14 cellular contexts compared by ENCODE assay signal in genomic region chr1:216034506-216034905, GRCh38.
DNase-seq lines count a peak whose midpoint lies in the region; ATAC-seq, FAIRE-seq and TF ChIP-seq lines count a peak whose summit lies in the region.
"Had no signal": no experiment of that assay in that cellular context is flagged by ENCODE, and none has a peak within 500 bp of the region (broad histone marks: within the 10 kb centered on the region; RNA-seq: fewer than 3 reads in every experiment).

No MANE protein-coding gene starts in this region.

- H2AFZ ChIP-seq in PC-3 (ENCODE audit: low read length) = no peak overlapping the region
- H2AFZ ChIP-seq in keratinocyte (ENCODE audit: control insufficient read depth, low read length) = no peak overlapping the region

- H3K36me3 ChIP-seq in PC-3 (ENCODE audit: low read depth, low read length) = no peaks in the 10 kb centered on the region
- H3K36me3 ChIP-seq in keratinocyte (ENCODE audit: control insufficient read depth in 2 of 2, extremely low read depth in 1 of 2, insufficient read depth in 2 of 2, low read length in 2 of 2) = no peaks in the 10 kb centered on the region
- H3K36me3 ChIP-seq in ovary = no peaks in the 10 kb centered on the region

- H3K9me1 ChIP-seq in keratinocyte (ENCODE audit: control insufficient read depth, extremely low read depth, insufficient read depth, low read length) = no peaks in the 10 kb centered on the region

- 57 to 66% (median 59%) methylated on average over 3 of the region's 3 CpGs for WGBS in ovary, 3 donors

- H3K9ac ChIP-seq in PC-3 (ENCODE audit: low read length) (no peak overlapping the region), keratinocyte (ENCODE audit: control insufficient read depth, extremely low read depth, insufficient read depth, low read length) (no peak overlapping the region)

- no peak overlapping the region for H3K4me3 Mint-ChIP-seq in activated T-cell treated with anti-CD3 and anti-CD28 coated beads, Interleukin-2, amount 50 U/mL, for 4 hours
- H3K4me3 Mint-ChIP-seq: mesothelial cell of epicardium had no signal

- DNase-seq in COLO668 (lab: John Stamatoyannopoulos, UW; ENCODE audit: unreplicated experiment) = peak; percentile 10
- DNase-seq in HCEC 1CT = peak; percentile 32
- peak; percentile 60 for DNase-seq in PC-3
- no peak for DNase-seq in keratinocyte (ENCODE audit: low read depth, low spot score)
- DNase-seq in ovary = no peak
- no peak for DNase-seq in sciatic nerve (ENCODE audit: low spot score)
- no peak for DNase-seq in activated T-cell treated with anti-CD3 and anti-CD28 coated beads, Interleukin-2, amount 50 U/mL, for 4 hours
- no peak for DNase-seq in NCI-H524 treated with DMSO at 0.1 percent for 48 hours (lab: John Stamatoyannopoulos, UW)
- DNase-seq: COR-L47; NCI-H146; stimulated activated CD4-positive, alpha-beta T cell treated with anti-CD3 and anti-CD28 coated beads, Interleukin-1b, Interleukin-23, amount 100 ng/mL, for 48 hours had no signal

- no TSS peak for BruUV-seq in PC-3 (replicated peaks; lab: Mats Ljungman, UMichigan)

- TF ChIP-seq POLR2A in ovary (IDR thresholded peaks at IDR 0.05) = no peak

- H3K9me3 ChIP-seq in PC-3 (ENCODE audit: low read length) (no peaks in the 10 kb centered on the region), keratinocyte (ENCODE audit: control insufficient read depth, low read depth, low read length) (no peaks in the 10 kb centered on the region), ovary (no peaks in the 10 kb centered on the region)

- H3K27me3 Mint-ChIP-seq in activated T-cell treated with anti-CD3 and anti-CD28 coated beads, Interleukin-2, amount 50 U/mL, for 4 hours (ENCODE audit: low read depth) = no peaks in the 10 kb centered on the region

- H3K27ac ChIP-seq in PC-3 (ENCODE audit: low read length) (no peak overlapping the region), keratinocyte (ENCODE audit: control insufficient read depth, insufficient read depth, low read length) (no peak overlapping the region), ovary (no peak overlapping the region)

- no peaks in the 10 kb centered on the region for H3F3A ChIP-seq in PC-3 (ENCODE audit: low read length, unreplicated experiment)

- H3K4me2 ChIP-seq in PC-3 (ENCODE audit: low read length) = no peak overlapping the region
- no peak overlapping the region for H3K4me2 ChIP-seq in keratinocyte (ENCODE audit: control insufficient read depth, extremely low read depth, insufficient read depth, low read depth, low read length)

- POLR2A ChIA-PET in PC-3 (lab: Charles Lee; ENCODE audit: unreplicated experiment) = no interaction called here

- no peaks in the 10 kb centered on the region for H3K36me3 Mint-ChIP-seq in activated T-cell treated with anti-CD3 and anti-CD28 coated beads, Interleukin-2, amount 50 U/mL, for 4 hours (ENCODE audit: insufficient read depth)
- H3K36me3 Mint-ChIP-seq: mesothelial cell of epicardium had no signal

- peak; percentile 67 for TF ChIP-seq CTCF in PC-3 (conservative IDR thresholded peaks at IDR 0.05; ENCODE audit: low read depth, low read length)
- TF ChIP-seq CTCF in keratinocyte (optimal IDR thresholded peaks at IDR 0.05 in 1 of 3, IDR thresholded peaks at IDR 0.05 in 1 of 3, conservative IDR thresholded peaks at IDR 0.05 in 1 of 3; ENCODE audit: extremely low read depth in 1 of 3, insufficient read depth in 2 of 3, low read length in 3 of 3) = peak; percentile 31 to 70 (median 69)
- TF ChIP-seq CTCF in ovary (IDR thresholded peaks at IDR 0.05) = no peak

- peaks cover 14% of the 10 kb centered on the region for H3K9me3 Mint-ChIP-seq in activated T-cell treated with anti-CD3 and anti-CD28 coated beads, Interleukin-2, amount 50 U/mL, for 4 hours

- CTCF ChIA-PET in PC-3 (lab: Charles Lee) = no interaction called here

- H3K27me3 ChIP-seq in PC-3 (ENCODE audit: low read length) (peaks cover 22% of the 10 kb centered on the region), keratinocyte (ENCODE audit: control insufficient read depth, extremely low read depth, insufficient read depth, low read length) (no peaks in the 10 kb centered on the region), ovary (no peaks in the 10 kb centered on the region)

- H3K4me1 ChIP-seq in PC-3 (ENCODE audit: insufficient read depth, low read length) (no peaks in the 10 kb centered on the region), keratinocyte (ENCODE audit: control insufficient read depth, extremely low read depth, insufficient read depth, low read length) (no peaks in the 10 kb centered on the region), ovary (ENCODE audit: insufficient read depth) (no peaks in the 10 kb centered on the region)

- H3K4me1 Mint-ChIP-seq in activated T-cell treated with anti-CD3 and anti-CD28 coated beads, Interleukin-2, amount 50 U/mL, for 4 hours (ENCODE audit: low read depth) = no peaks in the 10 kb centered on the region
- H3K4me1 Mint-ChIP-seq: mesothelial cell of epicardium had no signal

- peak; percentile 55 for FAIRE-seq in keratinocyte (lab: Jason Lieb, UNC)
- FAIRE-seq: endothelial cell of umbilical vein, TTC549 had no signal

- no peak overlapping the region for H3K4me3 ChIP-seq in PC-3 (ENCODE audit: low read length)
- H3K4me3 ChIP-seq in keratinocyte (ENCODE audit: control insufficient read depth in 2 of 3, extremely low read depth in 1 of 3, insufficient read depth in 2 of 3, low read depth in 1 of 3, low read length in 3 of 3) = no peak overlapping the region
- H3K4me3 ChIP-seq in ovary = no peak overlapping the region

- intact Hi-C loops in PC-3 (cut with micrococcal nuclease) (loop anchor here (1.0 to 2.0 kb wide), 4 partner anchors 187 to 708 kb away; no protein-coding TSS in a partner anchor), ovary (cut with DNase I) (no loop called here), sciatic nerve (cut with DNase I) (no loop called here)

- no peaks in the 10 kb centered on the region for H3K9me2 ChIP-seq in PC-3 (replicated peaks; ENCODE audit: low read length)

- dilution Hi-C loops in keratinocyte (cut with MboI; ENCODE audit: extremely low pct_ligation_motif_present, low sequenced_read_pairs) = no loop called here

- H3K79me2 ChIP-seq in PC-3 (ENCODE audit: low read length) = no peaks in the 10 kb centered on the region
- H3K79me2 ChIP-seq in keratinocyte (ENCODE audit: control insufficient read depth, insufficient read depth, low read length) = no peaks in the 10 kb centered on the region

- TF ChIP-seq EP300 in ovary (IDR thresholded peaks at IDR 0.05) = no peak

- H4K20me1 ChIP-seq in PC-3 (ENCODE audit: low read length) (no peaks in the 10 kb centered on the region), keratinocyte (ENCODE audit: control insufficient read depth, extremely low read depth, insufficient read depth, low read length) (no peaks in the 10 kb centered on the region)

- peak; percentile 91 for ATAC-seq in PC-3
- ATAC-seq in sciatic nerve = no peak
- ATAC-seq in activated T-cell treated with anti-CD3 and anti-CD28 coated beads, Interleukin-2, amount 50 U/mL, for 4 hours = no peak

Comparison
In these comparisons a context has a peak if more than half of its experiments do, and no peak if none do; other contexts are left out.
1. DNase-seq: peak in COLO668 (single experiment), HCEC 1CT (single experiment) and PC-3 (single experiment); none in keratinocyte (single experiment), ovary (0 of 5), sciatic nerve (single experiment), activated T-cell treated with anti-CD3 and anti-CD28 coated beads, Interleukin-2, amount 50 U/mL, for 4 hours (single experiment) and NCI-H524 treated with DMSO at 0.1 percent for 48 hours (single experiment).
2. CTCF ChIP-seq: peak in PC-3 (single experiment) and keratinocyte (3 of 3); none in ovary (0 of 3).